ENCODE assay signal across 4 cellular contexts in genomic region chr7:100919335-100919734, GRCh38. TPM values are rescaled to one million over a fixed set of nuclear protein-coding genes. Genes with fewer than 3 reads are reported as not detected.
"Had no signal": no experiment of that assay in that cellular context is flagged by ENCODE, and none has a peak within 500 bp of the region (broad histone marks: within the 10 kb centered on the region; RNA-seq: fewer than 3 reads in every experiment).

No MANE protein-coding gene starts in this region.

RNA-seq across cellular contexts. Expression of gene ACHE, which starts 23.6 kb away (rescaled TPM):
- total RNA-seq: HT1080, IMR-90 had no signal
- polyA plus RNA-seq: IgD-negative memory B cell had no signal

RNA-seq across cellular contexts. Expression of gene MUC3A, which starts 30.0 kb away (rescaled TPM):
- total RNA-seq: HepG2, HT1080, IMR-90 had no signal
- polyA plus RNA-seq: IgD-negative memory B cell had no signal

RNA-seq across cellular contexts. Expression of gene MUC12, which starts 50.0 kb away (rescaled TPM):
- total RNA-seq: HepG2, HT1080, IMR-90 had no signal
- polyA plus RNA-seq: HepG2, IgD-negative memory B cell had no signal
